22 cellular contexts compared by ENCODE assay signal in the genomic region with DNA sequence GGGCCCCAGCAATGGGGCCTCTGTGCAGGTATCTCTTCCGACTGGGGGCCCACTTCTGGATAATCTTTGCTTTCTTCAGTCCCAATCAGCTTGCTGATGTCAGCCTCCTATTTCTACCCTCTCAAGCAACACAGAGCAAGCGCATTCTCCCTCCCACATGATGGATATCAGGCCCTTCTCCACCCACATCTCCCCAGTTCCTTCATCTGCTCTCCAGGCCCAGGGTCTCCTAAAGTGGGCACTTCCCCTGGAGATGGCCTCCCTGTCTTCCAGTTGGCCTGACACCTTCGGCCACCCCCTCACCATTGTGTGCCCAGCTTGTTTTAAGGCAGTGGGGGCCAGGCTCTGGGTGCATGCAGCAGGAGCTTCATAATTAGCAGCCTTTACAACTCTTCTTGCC.
DNase-seq lines count a peak whose midpoint lies in the region; ATAC-seq and TF ChIP-seq lines count a peak whose summit lies in the region.
"Had no signal": no experiment of that assay in that cellular context is flagged by ENCODE, and none has a peak within 500 bp of the region (broad histone marks: within the 10 kb centered on the region; RNA-seq: fewer than 3 reads in every experiment).

No MANE protein-coding gene starts in this region.

- no peak for TF ChIP-seq CTCF in neural progenitor cell (IDR thresholded peaks at IDR 0.05)
- no peak for TF ChIP-seq CTCF in thoracic aorta (IDR thresholded peaks at IDR 0.05)

- H3K4me3 Mint-ChIP-seq in activated naive CD4-positive, alpha-beta T cell treated with anti-CD3 and anti-CD28 coated beads, Interleukin-2, amount 10 ng/mL, durations not matched to agents 7 days and 5 days = no peak overlapping the region
- H3K4me3 Mint-ChIP-seq in neural progenitor cell = no peak overlapping the region
- H3K4me3 Mint-ChIP-seq: CD4-positive, alpha-beta memory T cell; effector memory CD8-positive, alpha-beta T cell; T-cell had no signal

- no peaks in the 10 kb centered on the region for H3K4me1 Mint-ChIP-seq in activated naive CD4-positive, alpha-beta T cell treated with anti-CD3 and anti-CD28 coated beads, Interleukin-2, amount 10 ng/mL, durations not matched to agents 7 days and 5 days
- H3K4me1 Mint-ChIP-seq in neural progenitor cell = peaks cover 62% of the 10 kb centered on the region

- no peaks in the 10 kb centered on the region for H3K27me3 Mint-ChIP-seq in activated naive CD4-positive, alpha-beta T cell treated with anti-CD3 and anti-CD28 coated beads, Interleukin-2, amount 10 ng/mL, durations not matched to agents 7 days and 5 days
- H3K27me3 Mint-ChIP-seq in neural progenitor cell (ENCODE audit: insufficient read depth, low read depth) = peaks cover 7% of the 10 kb centered on the region
- H3K27me3 Mint-ChIP-seq: CD4-positive, alpha-beta memory T cell; effector memory CD8-positive, alpha-beta T cell; T-cell had no signal

- H3K4me3 ChIP-seq in neural progenitor cell = no peak overlapping the region
- no peak overlapping the region for H3K4me3 ChIP-seq in thoracic aorta
- H3K4me3 ChIP-seq: lung, prostate gland, SJSA1 had no signal

- no peak overlapping the region for H3K4me2 ChIP-seq in neural progenitor cell

- H3K27me3 ChIP-seq in neural progenitor cell (no peaks in the 10 kb centered on the region), thoracic aorta (replicated peaks; ENCODE audit: insufficient read depth) (no peaks in the 10 kb centered on the region)
- H3K27me3 ChIP-seq: foreskin keratinocyte, neutrophil, SJSA1 had no signal

- CTCF ChIA-PET in activated naive CD4-positive, alpha-beta T cell treated with anti-CD3 and anti-CD28 coated beads, Interleukin-2, amount 10 ng/mL, durations not matched to agents 7 days and 5 days (lab: Charles Lee) = no interaction called here

- DNase-seq in activated naive CD4-positive, alpha-beta T cell treated with anti-CD3 and anti-CD28 coated beads, Interleukin-2, amount 10 ng/mL, durations not matched to agents 7 days and 5 days = no peak
- no peak for DNase-seq in activated naive CD4-positive, alpha-beta T cell (lab: John Stamatoyannopoulos, UW)
- DNase-seq in neural progenitor cell (ENCODE audit: low spot score) (no peak), thoracic aorta (ENCODE audit: low spot score) (no peak), DMS53 (lab: John Stamatoyannopoulos, UW) (no peak)
- DNase-seq: activated CD4-positive, alpha-beta T cell treated with anti-CD3 and anti-CD28 coated beads, Interleukin-2, amount 50 U/mL, for 4 hours; CD4-positive, alpha-beta memory T cell; DMS 273 treated with DMSO at 0.1 percent for 48 hours; effector memory CD8-positive, alpha-beta T cell; foreskin keratinocyte; KBM-7; NCI-H1105; NCI-H2029; T-cell had no signal

- H3K27ac Mint-ChIP-seq in activated naive CD4-positive, alpha-beta T cell treated with anti-CD3 and anti-CD28 coated beads, Interleukin-2, amount 10 ng/mL, durations not matched to agents 7 days and 5 days = peak overlapping the region; percentile 4
- peak overlapping the region; percentile 57 for H3K27ac Mint-ChIP-seq in neural progenitor cell
- H3K27ac Mint-ChIP-seq: T-cell had no signal

- H2AFZ ChIP-seq in neural progenitor cell (replicated peaks) = no peak overlapping the region

- H3K27ac ChIP-seq in cingulate gyrus (ENCODE audit: low read depth, low read length) = peak overlapping the region; percentile 12
- no peak overlapping the region for H3K27ac ChIP-seq in neural progenitor cell
- peak overlapping the region; percentile 69 to 71 for H3K27ac ChIP-seq in thoracic aorta
- H3K27ac ChIP-seq: foreskin keratinocyte, neutrophil, prostate gland, SJSA1 had no signal

- H3K4me1 ChIP-seq in neural progenitor cell = peaks cover 14% of the 10 kb centered on the region
- H3K4me1 ChIP-seq in thoracic aorta (ENCODE audit: control insufficient read depth in 1 of 2, low read depth in 2 of 2) = peaks cover 41 to 68% of the 10 kb centered on the region in 2 donors
- H3K4me1 ChIP-seq: SJSA1 had no signal

- H3K9me3 Mint-ChIP-seq in activated naive CD4-positive, alpha-beta T cell treated with anti-CD3 and anti-CD28 coated beads, Interleukin-2, amount 10 ng/mL, durations not matched to agents 7 days and 5 days = no peaks in the 10 kb centered on the region
- no peaks in the 10 kb centered on the region for H3K9me3 Mint-ChIP-seq in neural progenitor cell
- H3K9me3 Mint-ChIP-seq: CD4-positive, alpha-beta memory T cell; effector memory CD8-positive, alpha-beta T cell; T-cell had no signal

- H3K36me3 Mint-ChIP-seq in activated naive CD4-positive, alpha-beta T cell treated with anti-CD3 and anti-CD28 coated beads, Interleukin-2, amount 10 ng/mL, durations not matched to agents 7 days and 5 days = peaks cover 24% of the 10 kb centered on the region
- peaks cover 19% of the 10 kb centered on the region for H3K36me3 Mint-ChIP-seq in neural progenitor cell

- no peaks in the 10 kb centered on the region for H4K20me1 ChIP-seq in neural progenitor cell (ENCODE audit: low read depth)

- no peak for ATAC-seq in thoracic aorta (ENCODE audit: insufficient number of reproducible peaks, low FRiP score, low read depth)
- ATAC-seq in HG02610 (IDR thresholded peaks at IDR 0.05; ENCODE audit: unreplicated experiment) = no peak
- no peak for ATAC-seq in GM18907 (IDR thresholded peaks at IDR 0.05; ENCODE audit: unreplicated experiment)
- ATAC-seq: effector memory CD8-positive, alpha-beta T cell; esophagus mucosa; foreskin keratinocyte; T-cell had no signal

- no peaks in the 10 kb centered on the region for H3F3A ChIP-seq in neural progenitor cell (ENCODE audit: low read depth)

- no peak overlapping the region for H3K9ac ChIP-seq in neural progenitor cell

- H3K36me3 ChIP-seq in neural progenitor cell (no peaks in the 10 kb centered on the region), thoracic aorta (peaks cover 14% of the 10 kb centered on the region)
- H3K36me3 ChIP-seq: prostate gland had no signal

- H3K9me3 ChIP-seq in neural progenitor cell (ENCODE audit: low read depth) (no peaks in the 10 kb centered on the region), thoracic aorta (no peaks in the 10 kb centered on the region)
- H3K9me3 ChIP-seq: neutrophil, prostate gland, SJSA1 had no signal

- no peaks in the 10 kb centered on the region for H3K79me2 ChIP-seq in neural progenitor cell (ENCODE audit: low read depth)
